In the genomic region with DNA sequence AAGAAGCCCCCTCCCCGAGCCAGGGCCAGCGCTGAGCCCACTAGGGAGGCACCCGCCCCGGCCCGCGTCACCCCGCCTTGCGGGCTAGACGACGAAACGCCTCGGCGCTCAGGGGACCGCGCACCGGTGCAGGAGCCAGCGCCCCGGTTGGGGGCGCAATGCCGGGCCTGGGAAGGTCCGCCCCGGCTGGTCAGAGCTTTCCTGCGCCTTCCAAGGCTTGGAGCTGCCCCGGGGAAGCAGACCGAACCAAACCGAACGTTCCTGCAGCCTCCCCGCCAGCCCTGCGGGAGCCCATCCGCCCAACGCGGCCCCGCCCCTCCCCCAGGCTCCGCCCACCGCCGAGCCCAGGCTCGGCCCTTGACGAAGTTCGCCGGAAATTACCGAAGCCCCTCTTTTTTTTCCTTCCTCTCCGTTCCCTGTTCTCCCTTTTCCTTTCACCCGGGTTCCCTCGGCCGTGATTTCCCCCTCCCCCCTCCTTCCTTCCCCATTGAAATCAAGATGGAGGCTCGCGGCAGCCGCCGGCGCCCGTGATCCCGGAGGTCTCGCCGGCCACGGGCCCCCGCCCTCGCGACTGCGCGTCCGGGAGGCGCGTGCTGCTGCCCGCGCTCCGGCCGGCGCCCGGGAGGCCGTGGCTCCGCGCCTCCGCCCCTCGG, we compare ENCODE assay signal across 1 cellular context.
A peak's percentile ranks its signal among the peaks of the same experiment; 100 is the strongest.
TF ChIP-seq lines count a peak whose summit lies in the region.

TRIO (plus strand) TSS at position 487 of the 653 bp plus-strand sequence. CDS start 384 bp downstream, outside the sequence.

TF ChIP-seq in H1, 55 proteins besides CTCF, POLR2A, EP300 and RAD21:
- TF ChIP-seq TAF7 (optimal IDR thresholded peaks at IDR 0.05; ENCODE audit: borderline replicate concordance, low read depth, low read length), result peak; percentile 34
- TF ChIP-seq YY1 (IDR thresholded peaks at IDR 0.05; ENCODE audit: low read depth, low read length), result peak; percentile 58; the same call in 1 of the 2 replicates
- TF ChIP-seq POLR2AphosphoS5 (IDR thresholded peaks at IDR 0.05; ENCODE audit: low read depth, low read length), result peak; percentile 59
- TF ChIP-seq SIRT6 (IDR thresholded peaks at IDR 0.05; ENCODE audit: low read length), result no peak
- no peak for TF ChIP-seq BRCA1 (IDR thresholded peaks at IDR 0.05; ENCODE audit: low read depth, low read length)
- TF ChIP-seq CREB1 (IDR thresholded peaks at IDR 0.05), result 0 out of 2 replicates have a peak, but pooled peaks have one; percentile 26
- TF ChIP-seq PHF8 (conservative IDR thresholded peaks at IDR 0.05; ENCODE audit: low read depth, low read length), result peak; percentile 32; the same call in 1 of the 2 replicates
- TF ChIP-seq CHD2 (IDR thresholded peaks at IDR 0.05; ENCODE audit: low read length), result 0 out of 2 replicates have a peak, but pooled peaks have one; percentile 14
- TF ChIP-seq ATF3 (IDR thresholded peaks at IDR 0.05; ENCODE audit: insufficient read depth, low read depth, low read length), result no peak
- TF ChIP-seq RNF2 (IDR thresholded peaks at IDR 0.05; ENCODE audit: borderline replicate concordance, low read depth, low read length, missing control alignments, poor library complexity, severe bottlenecking), result no peak
- TF ChIP-seq CBX8 (IDR thresholded peaks at IDR 0.05; ENCODE audit: borderline replicate concordance, low read depth, low read length), result no peak
- peak; percentile 81 for TF ChIP-seq RBBP5 (IDR thresholded peaks at IDR 0.05; ENCODE audit: borderline replicate concordance, low read depth, low read length)
- TF ChIP-seq TCF12 (IDR thresholded peaks at IDR 0.05; ENCODE audit: low read depth, low read length), result no peak
- peak; percentile 40 for TF ChIP-seq BACH1 (IDR thresholded peaks at IDR 0.05; ENCODE audit: low read length)
- peak; percentile 79 for TF ChIP-seq TAF1 (IDR thresholded peaks at IDR 0.05; ENCODE audit: low read depth, low read length)
- peak; percentile 67 for TF ChIP-seq TBP (IDR thresholded peaks at IDR 0.05; ENCODE audit: low read depth, low read length)
- peak; percentile 63; the same call in 1 of the 2 replicates for TF ChIP-seq SP1 (IDR thresholded peaks at IDR 0.05; ENCODE audit: low read depth, low read length)
- no peak for TF ChIP-seq MAFK (IDR thresholded peaks at IDR 0.05; ENCODE audit: low read depth, low read length)
- no peak for TF ChIP-seq JUN (IDR thresholded peaks at IDR 0.05; ENCODE audit: low read depth, low read length)
- TF ChIP-seq RXRA (IDR thresholded peaks at IDR 0.05; ENCODE audit: insufficient read depth, low read depth, low read length), result no peak
- TF ChIP-seq SP4 (IDR thresholded peaks at IDR 0.05; ENCODE audit: low read length), result no peak; the same call in 1 of the 2 replicates
- TF ChIP-seq FOSL1 (IDR thresholded peaks at IDR 0.05; ENCODE audit: insufficient read depth, low read depth, low read length), result no peak
- TF ChIP-seq SIN3A (conservative IDR thresholded peaks at IDR 0.05 in 1 of 2, IDR thresholded peaks at IDR 0.05 in 1 of 2; ENCODE audit: low read depth in 1 of 2, low read length in 2 of 2), result peak in 1 of 2 experiments; percentile 75; a peak in 2 of 4 replicates
- TF ChIP-seq HDAC2 (IDR thresholded peaks at IDR 0.05; ENCODE audit: borderline replicate concordance in 1 of 2, low read depth in 2 of 2, low read length in 2 of 2), result 0 out of 4 replicates have a peak, but pooled peaks of 1 of the 2 experiments have one; percentile 32
- TF ChIP-seq SRF (IDR thresholded peaks at IDR 0.05; ENCODE audit: low read depth, low read length), result no peak
- peak; percentile 83 for TF ChIP-seq ASH2L (IDR thresholded peaks at IDR 0.05; ENCODE audit: low read length)
